ENCODE assay signal across 14 cellular contexts in genomic region chr1:170604065-170604464, GRCh38. TPM values are rescaled to one million over a fixed set of nuclear protein-coding genes. Genes with fewer than 3 reads are reported as not detected.
A peak's percentile ranks its signal among the peaks of the same experiment; 100 is the strongest.
DNase-seq lines count a peak whose midpoint lies in the region; ATAC-seq and TF ChIP-seq lines count a peak whose summit lies in the region.
"Had no signal": no experiment of that assay in that cellular context is flagged by ENCODE, and none has a peak within 500 bp of the region (broad histone marks: within the 10 kb centered on the region; RNA-seq: fewer than 3 reads in every experiment).

No MANE protein-coding gene starts in this region.

- no peak for DNase-seq in HFFc6
- peak; percentile 20 for DNase-seq in fibroblast of peridontal ligament (ENCODE audit: extremely low read depth)
- no peak for DNase-seq in smooth muscle cell (lab: John Stamatoyannopoulos, UW; ENCODE audit: unreplicated experiment)
- no peak for DNase-seq in left lobe of liver (ENCODE audit: low spot score)
- DNase-seq in OCI-LY7 (ENCODE audit: low spot score): no peak
- DNase-seq: DMS53 had no signal

- no peaks in the 10 kb centered on the region for H3K27me3 ChIP-seq in smooth muscle cell (ENCODE audit: low read depth)
- H3K27me3 ChIP-seq: BLaER1 had no signal

- H3K36me3 Mint-ChIP-seq in HFFc6 (ENCODE audit: low read depth): peaks cover 17% of the 10 kb centered on the region

- 46% methylated on average over 5 of the region's 5 CpGs for WGBS in smooth muscle cell (ENCODE audit: low lambda C conversion rate)

- H3K36me3 ChIP-seq in smooth muscle cell (ENCODE audit: low read depth) (no peaks in the 10 kb centered on the region), OCI-LY7 (ENCODE audit: insufficient read depth, low read length) (no peaks in the 10 kb centered on the region)
- H3K36me3 ChIP-seq: BLaER1, HAP-1 had no signal

- intact Hi-C loops in OCI-LY7 (cut with micrococcal nuclease; ENCODE audit: unreplicated experiment): no loop called here

- peak; percentile 55 for ATAC-seq in SK-N-SH treated with all-trans-retinoic acid at 6 μM for 48 hours
- ATAC-seq in left lobe of liver: no peak
- ATAC-seq in GM19324 (IDR thresholded peaks at IDR 0.05; ENCODE audit: low FRiP score, unreplicated experiment): no peak
- ATAC-seq: A549, GM12878, HepG2 had no signal

- POLR2A ChIA-PET in OCI-LY7 (lab: Charles Lee): interaction anchor here (0.6 to 1.2 kb wide), 3 partner anchors 11 to 667 kb away, joined by 3 to 4 read pairs (median 4); no protein-coding TSS in a partner anchor

- H3K4me2 ChIP-seq in smooth muscle cell (peak overlapping the region; percentile 37), OCI-LY7 (ENCODE audit: low read length) (no peak overlapping the region)
- H3K4me2 ChIP-seq: A549, BLaER1 had no signal

- CTCF ChIA-PET in OCI-LY7 (lab: Charles Lee; ENCODE audit: unreplicated experiment): no interaction called here

- H3K9me2 ChIP-seq in OCI-LY7 (ENCODE audit: insufficient read depth, low read length): no peaks in the 10 kb centered on the region

- no TSS peak for BruUV-seq in OCI-LY7 (replicated peaks; lab: Mats Ljungman, UMichigan)

- H3K27ac ChIP-seq in smooth muscle cell (ENCODE audit: low read depth) (peak overlapping the region; percentile 3), OCI-LY7 (ENCODE audit: low read depth, low read length, poor library complexity, severe bottlenecking) (no peak overlapping the region)
- H3K27ac ChIP-seq: A549, BLaER1 had no signal

- no peaks in the 10 kb centered on the region for H3K27me3 Mint-ChIP-seq in HFFc6 (ENCODE audit: insufficient read depth)

- H2AFZ ChIP-seq in smooth muscle cell (ENCODE audit: low read depth) (peak overlapping the region; percentile 35), OCI-LY7 (ENCODE audit: low read length) (no peak overlapping the region)

- H4K20me1 ChIP-seq in smooth muscle cell (ENCODE audit: low read depth) (no peaks in the 10 kb centered on the region), OCI-LY7 (ENCODE audit: insufficient read depth, low read length) (no peaks in the 10 kb centered on the region)
- H4K20me1 ChIP-seq: BLaER1 had no signal

- peaks cover 6% of the 10 kb centered on the region for H3K9me3 ChIP-seq in smooth muscle cell (replicated peaks; ENCODE audit: low read depth)
- H3K9me3 ChIP-seq in OCI-LY7 (ENCODE audit: low read length): no peaks in the 10 kb centered on the region
- H3K9me3 ChIP-seq: A549 had no signal

- H3K4me1 ChIP-seq in smooth muscle cell (ENCODE audit: low read depth): no peaks in the 10 kb centered on the region
- no peaks in the 10 kb centered on the region for H3K4me1 ChIP-seq in OCI-LY7 (ENCODE audit: insufficient read depth, low read length, poor library complexity, severe bottlenecking)
- H3K4me1 ChIP-seq: A549, BLaER1, HAP-1 had no signal

- peak overlapping the region; percentile 22 for H3K27ac Mint-ChIP-seq in HFFc6

- H3K79me2 ChIP-seq in smooth muscle cell (ENCODE audit: low read depth) (no peaks in the 10 kb centered on the region), OCI-LY7 (ENCODE audit: insufficient read depth, low read depth, low read length) (no peaks in the 10 kb centered on the region; the same call in 1 of the 2 replicates)

- no peaks in the 10 kb centered on the region for H3F3A ChIP-seq in smooth muscle cell (ENCODE audit: low read depth)

- peaks cover 25% of the 10 kb centered on the region for H3K9me3 Mint-ChIP-seq in HFFc6

- no peak overlapping the region for H3K4me3 Mint-ChIP-seq in HFFc6

- H3K4me1 Mint-ChIP-seq in HFFc6 (ENCODE audit: low read depth): peaks cover 12% of the 10 kb centered on the region

- no peak overlapping the region for H3K9ac ChIP-seq in smooth muscle cell (ENCODE audit: low read depth)
- H3K9ac ChIP-seq: BLaER1 had no signal

- H3K4me3 ChIP-seq in smooth muscle cell: no peak overlapping the region
- no peak overlapping the region for H3K4me3 ChIP-seq in OCI-LY7 (ENCODE audit: low read depth, low read length, poor library complexity, severe bottlenecking)
- H3K4me3 ChIP-seq: A549, BLaER1, GM12878, HAP-1 had no signal

- TF ChIP-seq CTCF in HFFc6 (IDR thresholded peaks at IDR 0.05) (no peak), smooth muscle cell (IDR thresholded peaks at IDR 0.05; ENCODE audit: borderline replicate concordance, insufficient read depth, poor library complexity, severe bottlenecking) (no peak), OCI-LY7 (conservative IDR thresholded peaks at IDR 0.05; ENCODE audit: low read length) (no peak)

TF ChIP-seq in SK-N-SH treated with all-trans-retinoic acid at 6 μM for 48 hours, 23 proteins besides CTCF, POLR2A, EP300 and RAD21:
- no peak for TF ChIP-seq SNAI2 (CRISPR knock-in tag; IDR thresholded peaks at IDR 0.05)
- no peak for TF ChIP-seq TSHZ2 (CRISPR knock-in tag; IDR thresholded peaks at IDR 0.05)
- no peak for TF ChIP-seq CSDC2 (CRISPR knock-in tag; IDR thresholded peaks at IDR 0.05)
- TF ChIP-seq, protein P1, sequence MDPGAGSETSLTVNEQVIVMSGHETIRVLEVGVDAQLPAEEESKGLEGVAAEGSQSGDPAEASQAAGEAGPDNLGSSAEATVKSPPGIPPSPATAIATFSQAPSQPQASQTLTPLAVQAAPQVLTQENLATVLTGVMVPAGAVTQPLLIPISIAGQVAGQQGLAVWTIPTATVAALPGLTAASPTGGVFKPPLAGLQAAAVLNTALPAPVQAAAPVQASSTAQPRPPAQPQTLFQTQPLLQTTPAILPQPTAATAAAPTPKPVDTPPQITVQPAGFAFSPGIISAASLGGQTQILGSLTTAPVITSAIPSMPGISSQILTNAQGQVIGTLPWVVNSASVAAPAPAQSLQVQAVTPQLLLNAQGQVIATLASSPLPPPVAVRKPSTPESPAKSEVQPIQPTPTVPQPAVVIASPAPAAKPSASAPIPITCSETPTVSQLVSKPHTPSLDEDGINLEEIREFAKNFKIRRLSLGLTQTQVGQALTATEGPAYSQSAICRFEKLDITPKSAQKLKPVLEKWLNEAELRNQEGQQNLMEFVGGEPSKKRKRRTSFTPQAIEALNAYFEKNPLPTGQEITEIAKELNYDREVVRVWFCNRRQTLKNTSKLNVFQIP (CRISPR knock-in tag; IDR thresholded peaks at IDR 0.05; ENCODE audit: borderline replicate concordance, low read depth): no peak
- no peak for TF ChIP-seq ZNF70 (CRISPR knock-in tag; IDR thresholded peaks at IDR 0.05)
- no peak for TF ChIP-seq ZNF565 (CRISPR knock-in tag; conservative IDR thresholded peaks at IDR 0.05; ENCODE audit: low read depth)

RNA-seq across cellular contexts. Expression of gene PRRX1, which starts 59.9 kb away (rescaled TPM):
- 100 to 1,000 TPM; 151 to 310 (median 270) TPM for total RNA-seq in HFFc6 (2021; fragmentation: NEBNext Ultra II Directional; extraction: Animal tissue kit (Norgen Biotek cat#: 25700))
- total RNA-seq in smooth muscle cell: 59.6 and 85.0 TPM in 2 replicates
- 24.9 and 31.9 TPM in 2 replicates for polyA plus RNA-seq in smooth muscle cell
- 0.15 TPM for total RNA-seq in left lobe of liver
- total RNA-seq in OCI-LY7 (2014; rRNA removed; shearing (Covaris generic)): not detected in 2 replicates
- not detected in 2 replicates for total RNA-seq in OCI-LY7 (2022)
- total RNA-seq: H1, HepG2 had no signal
- polyA plus RNA-seq: H1, HepG2 had no signal

Comparison
In these comparisons a context has a peak if more than half of its experiments do, and no peak if none do; other contexts are left out.
1. RNA of gene PRRX1, which starts 59.9 kb away (total RNA-seq): 151 to 310 TPM in HFFc6 and 59.6 to 85.0 TPM in smooth muscle cell; 0.15 TPM in left lobe of liver (single experiment) and not detected in OCI-LY7; every median in the first group is over 10 times any median in the second.